ENCODE assay signal across 22 cellular contexts in genomic region chr17:5874486-5874885, GRCh38.
"Had no signal": no experiment of that assay in that cellular context is flagged by ENCODE, and none has a peak within 500 bp of the region (broad histone marks: within the 10 kb centered on the region; RNA-seq: fewer than 3 reads in every experiment).

No MANE protein-coding gene starts in this region.

- H3K36me3 ChIP-seq: cardiac muscle cell, esophagus squamous epithelium, left ventricle myocardium inferior, pancreas, suprapubic skin, transverse colon, uterus had no signal

- FAIRE-seq: pancreas, TTC549 had no signal

- H3K4me1 Mint-ChIP-seq: activated CD4-positive, alpha-beta T cell treated with anti-CD3 and anti-CD28 coated beads for 36 hours had no signal

- ATAC-seq: activated CD4-positive, alpha-beta T cell treated with anti-CD3 and anti-CD28 coated beads for 36 hours; effector memory CD8-positive, alpha-beta T cell; naive thymus-derived CD8-positive, alpha-beta T cell; pancreas; WTC11 had no signal

- H3K27ac Mint-ChIP-seq: activated CD4-positive, alpha-beta T cell treated with anti-CD3 and anti-CD28 coated beads for 36 hours; effector memory CD8-positive, alpha-beta T cell; memory B cell; naive thymus-derived CD8-positive, alpha-beta T cell; T-helper 2 cell treated with Interferon-gamma antibody and Interleukin-4, amounts not matched to agents 5 μg/mL and 100 μg/mL, for 36 hours; WTC11 had no signal

- DNase-seq: activated CD4-positive, alpha-beta T cell treated with anti-CD3 and anti-CD28 coated beads for 36 hours; activated CD4-positive, alpha-beta T cell treated with anti-CD3 and anti-CD28 coated beads, Interleukin-2, amount 50 U/mL, for 48 hours; activated gamma-delta T cell; effector memory CD8-positive, alpha-beta T cell; esophagus squamous epithelium; glutamatergic neuron; left ventricle myocardium inferior; naive thymus-derived CD8-positive, alpha-beta T cell; pancreas; stimulated activated CD4-positive, alpha-beta T cell treated with anti-CD3 and anti-CD28 coated beads, Interleukin-12 subunit alpha, Interleukin-12 subunit beta, amount 100 ng/mL, for 4 hours; stimulated activated CD4-positive, alpha-beta T cell treated with anti-CD3 and anti-CD28 coated beads, Interleukin-1b, Interleukin-23, amount 100 ng/mL, for 48 hours; stimulated activated CD8-positive, alpha-beta memory T cell treated with anti-CD3 and anti-CD28 coated beads, Interleukin-4, amount 100 ng/mL, for 48 hours; stimulated activated naive CD4-positive, alpha-beta T cell treated with Interleukin-2 at 50 U/mL for 16 hours; transverse colon; uterus had no signal

- H3K9me3 ChIP-seq: esophagus squamous epithelium, left ventricle myocardium inferior, pancreas, suprapubic skin, transverse colon, uterus had no signal

- H3K27me3 ChIP-seq: cardiac muscle cell, pancreas, transverse colon, uterus had no signal

- H3K4me3 Mint-ChIP-seq: activated CD4-positive, alpha-beta T cell treated with anti-CD3 and anti-CD28 coated beads for 36 hours; effector memory CD8-positive, alpha-beta T cell; memory B cell; naive thymus-derived CD8-positive, alpha-beta T cell; T-helper 2 cell treated with Interferon-gamma antibody and Interleukin-4, amounts not matched to agents 5 μg/mL and 100 μg/mL, for 36 hours; WTC11 had no signal

- H3K27ac ChIP-seq: cardiac muscle cell, esophagus squamous epithelium, left ventricle myocardium inferior, pancreas, suprapubic skin, transverse colon, uterus had no signal

- H3K9me3 Mint-ChIP-seq: activated naive CD4-positive, alpha-beta T cell treated with anti-CD3 and anti-CD28 coated beads, Interleukin-2, amount 50 U/mL, for 72 hours; effector memory CD8-positive, alpha-beta T cell; memory B cell; naive thymus-derived CD8-positive, alpha-beta T cell; T-helper 2 cell treated with Interferon-gamma antibody and Interleukin-4, amounts not matched to agents 5 μg/mL and 100 μg/mL, for 36 hours; WTC11 had no signal

- H3K36me3 Mint-ChIP-seq: activated naive CD4-positive, alpha-beta T cell treated with anti-CD3 and anti-CD28 coated beads, Interleukin-2, amount 50 U/mL, for 72 hours; memory B cell; naive thymus-derived CD8-positive, alpha-beta T cell; WTC11 had no signal

- H3K4me1 ChIP-seq: esophagus squamous epithelium, pancreas, suprapubic skin, transverse colon, uterus had no signal

- H3K4me3 ChIP-seq: cardiac muscle cell, esophagus squamous epithelium, left ventricle myocardium inferior, pancreas, suprapubic skin, transverse colon, uterus had no signal
